ENCODE assay signal across 22 cellular contexts in genomic region chr20:64253000-64253383, GRCh38. TPM values are rescaled to one million over a fixed set of nuclear protein-coding genes. Genes with fewer than 3 reads are reported as not detected.
DNase-seq lines count a peak whose midpoint lies in the region; ATAC-seq, FAIRE-seq and TF ChIP-seq lines count a peak whose summit lies in the region.
"Had no signal": no experiment of that assay in that cellular context is flagged by ENCODE, and none has a peak within 500 bp of the region (broad histone marks: within the 10 kb centered on the region; RNA-seq: fewer than 3 reads in every experiment).

No MANE protein-coding gene starts in this region.

- no peak overlapping the region for H3K4me3 Mint-ChIP-seq in activated CD4-positive, alpha-beta T cell treated with anti-CD3 and anti-CD28 coated beads, Interleukin-2, amount 10 ng/mL, durations not matched to agents 24 days and 14 days
- peak overlapping the region; percentile 13 for H3K4me3 Mint-ChIP-seq in neural crest cell
- no peak overlapping the region for H3K4me3 Mint-ChIP-seq in stimulated activated naive B cell treated with anti-CD40 and anti-IgM and Interleukin-4, amounts not matched to agents 10 μg/mL and 1 μg/mL and 100 μg/mL, for 72 hours

- peak overlapping the region; percentile 48 for H3K27ac Mint-ChIP-seq in activated CD4-positive, alpha-beta T cell treated with anti-CD3 and anti-CD28 coated beads, Interleukin-2, amount 10 ng/mL, durations not matched to agents 24 days and 14 days
- H3K27ac Mint-ChIP-seq in neural crest cell (ENCODE audit: unreplicated experiment): no peak overlapping the region
- H3K27ac Mint-ChIP-seq in stimulated activated naive B cell treated with anti-CD40 and anti-IgM and Interleukin-4, amounts not matched to agents 10 μg/mL and 1 μg/mL and 100 μg/mL, for 72 hours: peak overlapping the region; percentile 83

- peaks cover 19% of the 10 kb centered on the region for H3K4me1 ChIP-seq in GM12878 (ENCODE audit: control insufficient read depth, insufficient read depth, low read length)

- H4K20me1 ChIP-seq in GM12878 (ENCODE audit: control insufficient read depth, insufficient read depth): no peaks in the 10 kb centered on the region

- no peak for TF ChIP-seq EP300 in GM12878 (IDR thresholded peaks at IDR 0.05; ENCODE audit: borderline replicate concordance in 1 of 2, control insufficient read depth in 1 of 2, low read depth in 2 of 2, low read length in 2 of 2)

- TF ChIP-seq RAD21 in GM12878 (IDR thresholded peaks at IDR 0.05; ENCODE audit: insufficient read depth, low read depth, low read length): no peak

- BruUV-seq in GM12878 (replicated peaks; lab: Mats Ljungman, UMichigan): no TSS peak

- no peak for FAIRE-seq in GM12878 (lab: Jason Lieb, UNC)
- FAIRE-seq: D721Med, H54 had no signal

- H3K9me3 ChIP-seq in GM12878 (replicated peaks; ENCODE audit: control insufficient read depth, insufficient read depth, low read length): no peaks in the 10 kb centered on the region
- H3K9me3 ChIP-seq: BE2C, Peyer's patch, SK-N-SH had no signal

- CTCF ChIA-PET in GM12878 (lab: Yijun Ruan, JAX): interaction anchor here (0.8 to 9.3 kb wide), 6 partner anchors 10 to 169 kb away, joined by 3 to 99 read pairs (median 4); partner anchors contain the start of gene LKAAEAR1

- H3K9me3 Mint-ChIP-seq in activated CD4-positive, alpha-beta T cell treated with anti-CD3 and anti-CD28 coated beads, Interleukin-2, amount 10 ng/mL, durations not matched to agents 24 days and 14 days: no peaks in the 10 kb centered on the region
- H3K9me3 Mint-ChIP-seq in neural crest cell: no peaks in the 10 kb centered on the region
- no peaks in the 10 kb centered on the region for H3K9me3 Mint-ChIP-seq in stimulated activated naive B cell treated with anti-CD40 and anti-IgM and Interleukin-4, amounts not matched to agents 10 μg/mL and 1 μg/mL and 100 μg/mL, for 72 hours

- SMC1A ChIA-PET in GM12878 (lab: Charles Lee; ENCODE audit: uncharacterized antibody, unreplicated experiment): interaction anchor here (0.8 to 1.2 kb wide), 2 partner anchors 30 to 76 kb away, joined by 3 to 4 read pairs; no protein-coding TSS in a partner anchor

- no peaks in the 10 kb centered on the region for H3K36me3 Mint-ChIP-seq in activated CD4-positive, alpha-beta T cell treated with anti-CD3 and anti-CD28 coated beads, Interleukin-2, amount 10 ng/mL, durations not matched to agents 24 days and 14 days (ENCODE audit: low read depth)
- no peaks in the 10 kb centered on the region for H3K36me3 Mint-ChIP-seq in neural crest cell (ENCODE audit: low read depth)
- H3K36me3 Mint-ChIP-seq in stimulated activated naive B cell treated with anti-CD40 and anti-IgM and Interleukin-4, amounts not matched to agents 10 μg/mL and 1 μg/mL and 100 μg/mL, for 72 hours: peaks cover 0 to 4% of the 10 kb centered on the region in 2 donors

- H3K9ac ChIP-seq in GM12878 (ENCODE audit: control insufficient read depth, insufficient read depth, low read length): no peak overlapping the region
- H3K9ac ChIP-seq: SK-N-SH had no signal

- TF ChIP-seq POLR2A in GM12878 (IDR thresholded peaks at IDR 0.05; ENCODE audit: low read depth, low read length): no peak

- ATAC-seq in GM12878: no peak
- ATAC-seq in stimulated activated naive B cell treated with anti-CD40 and anti-IgM and Interleukin-4, amounts not matched to agents 10 μg/mL and 1 μg/mL and 100 μg/mL, for 72 hours (replicated peaks): no peak
- no peak for ATAC-seq in Right ventricle myocardium superior (ENCODE audit: poor library complexity)

- no peak for DNase-seq in activated CD4-positive, alpha-beta T cell treated with anti-CD3 and anti-CD28 coated beads, Interleukin-2, amount 10 ng/mL, durations not matched to agents 24 days and 14 days
- no peak for DNase-seq in activated CD4-positive, alpha-beta T cell treated with anti-CD3 and anti-CD28 coated beads for 4 hours
- DNase-seq in GM12878 (ENCODE audit: low read depth, low spot score) (no peak), neural crest cell (ENCODE audit: low read depth, low spot score) (no peak), hippocampal formation (lab: John Stamatoyannopoulos, UW) (no peak), Right ventricle myocardium superior (no peak), iPS-NIHi7 (ENCODE audit: extremely low spot score) (no peak)
- no peak for DNase-seq in stimulated activated naive B cell treated with anti-CD40 and anti-IgM and Interleukin-4, amounts not matched to agents 10 μg/mL and 1 μg/mL and 100 μg/mL, for 72 hours
- DNase-seq: BE2C, Kasumi-1, NCI-H1105 treated with DMSO at 0.1 percent for 48 hours, NCI-H2029, NCI-H446 treated with DMSO at 0.1 percent for 48 hours, NCI-H526, NCI-H82, OCI-M1, SK-N-SH had no signal

- H3K27ac ChIP-seq in GM12878 (ENCODE audit: control insufficient read depth, insufficient read depth): no peak overlapping the region
- H3K27ac ChIP-seq: 22Rv1, HL-60, Peyer's patch had no signal

- peaks cover 0 to 3% of the 10 kb centered on the region in 2 experiments; a peak in 1 of 4 replicates for H3K27me3 ChIP-seq in GM12878 (replicated peaks in 1 of 2; ENCODE audit: control insufficient read depth in 2 of 2, insufficient read depth in 2 of 2, low read length in 1 of 2)
- H3K27me3 ChIP-seq: BE2C, Peyer's patch had no signal

- no peak overlapping the region for H3K4me3 ChIP-seq in GM12878
- H3K4me3 ChIP-seq: Peyer's patch had no signal

- intact Hi-C loops in activated CD4-positive, alpha-beta T cell treated with anti-CD3 and anti-CD28 coated beads, Interleukin-2, amount 10 ng/mL, durations not matched to agents 24 days and 14 days (cut with micrococcal nuclease): no loop called here
- intact Hi-C loops in GM12878 (cut with micrococcal nuclease; ENCODE audit: unreplicated experiment) (no loop called here), Right ventricle myocardium superior (cut with DNase I) (no loop called here)

- H3K4me2 ChIP-seq in GM12878 (ENCODE audit: control insufficient read depth, insufficient read depth): peak overlapping the region; percentile 7; the same call in 1 of the 2 replicates
- H3K4me2 ChIP-seq: SK-N-SH had no signal

- H3K4me1 Mint-ChIP-seq in activated CD4-positive, alpha-beta T cell treated with anti-CD3 and anti-CD28 coated beads, Interleukin-2, amount 10 ng/mL, durations not matched to agents 24 days and 14 days: peaks cover 27% of the 10 kb centered on the region
- H3K4me1 Mint-ChIP-seq in neural crest cell: peaks cover 20% of the 10 kb centered on the region
- H3K4me1 Mint-ChIP-seq in stimulated activated naive B cell treated with anti-CD40 and anti-IgM and Interleukin-4, amounts not matched to agents 10 μg/mL and 1 μg/mL and 100 μg/mL, for 72 hours: peaks cover 24 to 43% of the 10 kb centered on the region in 2 donors

- H2AFZ ChIP-seq in GM12878 (ENCODE audit: control insufficient read depth, low read depth, low read length): peak overlapping the region; percentile 86

- H3K27me3 Mint-ChIP-seq in activated CD4-positive, alpha-beta T cell treated with anti-CD3 and anti-CD28 coated beads, Interleukin-2, amount 10 ng/mL, durations not matched to agents 24 days and 14 days: peaks cover 24% of the 10 kb centered on the region
- H3K27me3 Mint-ChIP-seq in neural crest cell (ENCODE audit: low read depth): peaks cover 36% of the 10 kb centered on the region
- H3K27me3 Mint-ChIP-seq in stimulated activated naive B cell treated with anti-CD40 and anti-IgM and Interleukin-4, amounts not matched to agents 10 μg/mL and 1 μg/mL and 100 μg/mL, for 72 hours: peaks cover 12 to 14% of the 10 kb centered on the region in 2 donors

- 92% methylated on average over 4 of the region's 4 CpGs for WGBS in GM12878 (ENCODE audit: insufficient coverage, insufficient replicate concordance, low lambda C conversion rate, missing lambda C conversion rate)

- TF ChIP-seq CTCF in GM12878 (IDR thresholded peaks at IDR 0.05 in 2 of 3, conservative IDR thresholded peaks at IDR 0.05 in 1 of 3; ENCODE audit: control insufficient read depth in 2 of 3, extremely low read depth in 1 of 3, insufficient read depth in 1 of 3, low read depth in 3 of 3, low read length in 3 of 3) (no peak), neural crest cell (conservative IDR thresholded peaks at IDR 0.05) (no peak)

- POLR2A ChIA-PET in GM12878 (lab: Charles Lee): interaction anchor here (2.5 kb wide), 1 partner anchor 10 kb away, joined by 11 read pairs; no protein-coding TSS in a partner anchor

- RAD21 ChIA-PET in GM12878 (lab: Charles Lee; ENCODE audit: unreplicated experiment): interaction anchor here (1.1 to 1.2 kb wide), 2 partner anchors 30 to 33 kb away, joined by 5 to 7 read pairs; no protein-coding TSS in a partner anchor

- in situ Hi-C loops in GM12878 (cut with MboI): no loop called here

- no peaks in the 10 kb centered on the region for H3K36me3 ChIP-seq in GM12878 (ENCODE audit: control insufficient read depth in 2 of 2, insufficient read depth in 2 of 2, low read length in 1 of 2)
- H3K36me3 ChIP-seq: BE2C, Peyer's patch had no signal

- peaks cover 12% of the 10 kb centered on the region for H3K79me2 ChIP-seq in GM12878 (ENCODE audit: control insufficient read depth, insufficient read depth, low read length)

TF ChIP-seq in GM12878, 131 proteins besides CTCF, POLR2A, EP300 and RAD21 (continues in another document):
- no peak for TF ChIP-seq MAX (IDR thresholded peaks at IDR 0.05; ENCODE audit: low read depth, low read length)

RNA-seq across cellular contexts. Expression of gene PCMTD2, which starts 2.6 kb away (rescaled TPM):
- total RNA-seq in activated CD4-positive, alpha-beta T cell treated with anti-CD3 and anti-CD28 coated beads, Interleukin-2, amount 10 ng/mL, durations not matched to agents 24 days and 14 days: 34.6 TPM in 2 replicates
- 67.7 and 69.6 TPM in 2 replicates for total RNA-seq in GM12878 (2013; cell fraction: nucleolus; rRNA removed)
- total RNA-seq in GM12878 (2014; rRNA removed) (18.2 and 19.3 TPM in 2 replicates), GM12878 (2014; rRNA removed; fragmentation: Illumina TruSeq; extraction: Trizol) (14.8 and 16.8 TPM in 2 replicates), GM12878 (2021) (23.4 and 26.9 TPM in 2 replicates), neural crest cell (61.6 and 65.4 TPM in 2 replicates), Right ventricle myocardium superior (81.9 TPM)
- 10.9 TPM for polyA plus RNA-seq in GM12878 (2011; ENCODE audit: low read depth)
- polyA plus RNA-seq in GM12878 (2011; rRNA removed) (36.8 and 53.4 TPM in 2 replicates), GM12878 (2014; fragmentation: Illumina TruSeq; extraction: Trizol) (26.9 and 32.7 TPM in 2 replicates), GM12878 (2014; fragmentation: Nextera tagmentation; extraction: Ambion mirVana) (10 to 100 TPM in 1 of 2 experiments, 1 to 10 TPM in 1; 6.8 to 12.6 TPM), GM12878 (2014; rRNA removed) (25.3 and 33.5 TPM in 2 replicates), GM12878 (2016; fragmentation: Nextera tagmentation; extraction: Ambion mirVana) (10 to 100 TPM; 13.3 to 13.6 TPM)
- polyA plus RNA-seq in GM12878 (2011; cell fraction: cytosol; rRNA removed): 23.2 and 23.8 TPM in 2 replicates
- polyA plus RNA-seq in GM12878 (2011; cell fraction: nucleus; rRNA removed): 32.1 and 32.6 TPM in 2 replicates
- 17.7 and 21.4 TPM in 2 replicates for polyA plus RNA-seq in GM12878 (2012)
- 19.8 and 23.6 TPM in 2 replicates for polyA minus RNA-seq in GM12878 (2011; rRNA and poly(A)+ RNA removed)
- polyA minus RNA-seq in GM12878 (2011; cell fraction: cytosol; rRNA and poly(A)+ RNA removed): 11.9 and 13.5 TPM in 2 replicates
- 9.2 and 14.6 TPM in 2 replicates for polyA minus RNA-seq in GM12878 (2011; cell fraction: nucleus; rRNA and poly(A)+ RNA removed)
